ENCODE assay signal across 26 cellular contexts in the genomic region with DNA sequence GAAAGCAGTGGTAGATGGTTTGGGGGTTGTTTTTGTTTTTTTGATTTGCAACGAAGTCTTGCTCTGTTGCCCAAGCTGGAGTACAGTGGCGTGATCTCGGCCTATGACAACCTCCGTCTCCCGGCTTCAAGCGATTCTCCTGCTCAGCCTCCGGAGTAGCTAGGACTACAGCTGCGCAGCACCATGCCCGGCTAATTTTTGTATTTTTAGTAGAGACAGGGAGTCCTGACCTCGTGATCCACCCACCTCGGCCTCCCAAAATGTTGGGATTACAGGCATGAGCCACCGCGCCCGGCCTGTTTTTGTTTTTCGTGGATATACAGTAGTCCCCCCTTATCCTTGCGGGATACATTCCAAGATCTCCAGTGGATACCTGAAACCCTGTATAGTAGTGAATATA. TPM values are rescaled to one million over a fixed set of nuclear protein-coding genes. Genes with fewer than 3 reads are reported as not detected.
DNase-seq lines count a peak whose midpoint lies in the region; ATAC-seq and TF ChIP-seq lines count a peak whose summit lies in the region.
"Had no signal": no experiment of that assay in that cellular context is flagged by ENCODE, and none has a peak within 500 bp of the region (broad histone marks: within the 10 kb centered on the region; RNA-seq: fewer than 3 reads in every experiment).

No MANE protein-coding gene starts in this region.

- H3K9me3 Mint-ChIP-seq in activated CD8-positive, alpha-beta memory T cell treated with anti-CD3 and anti-CD28 coated beads, Interleukin-2, amount 10 ng/mL, durations not matched to agents 7 days and 5 days (ENCODE audit: low read depth): peaks cover 2% of the 10 kb centered on the region
- H3K9me3 Mint-ChIP-seq in chondrocyte (ENCODE audit: low read depth) (no peaks in the 10 kb centered on the region), progenitor cell of endocrine pancreas (ENCODE audit: low read depth) (no peaks in the 10 kb centered on the region)
- H3K9me3 Mint-ChIP-seq: GM23338, mesothelial cell of epicardium, naive B cell had no signal

- H3K4me3 ChIP-seq in adrenal gland: no peak overlapping the region
- H3K4me3 ChIP-seq: GM23338 had no signal

- H3K4me1 ChIP-seq in adrenal gland (replicated peaks in 1 of 2): peaks cover 9 to 87% of the 10 kb centered on the region in 2 donors

- no peaks in the 10 kb centered on the region for H3K36me3 ChIP-seq in adrenal gland (replicated peaks in 1 of 2)

- ATAC-seq in activated CD8-positive, alpha-beta memory T cell treated with anti-CD3 and anti-CD28 coated beads, Interleukin-2, amount 10 ng/mL, durations not matched to agents 7 days and 5 days: no peak
- ATAC-seq in HG02610 (IDR thresholded peaks at IDR 0.05; ENCODE audit: unreplicated experiment): no peak
- ATAC-seq: activated naive CD4-positive, alpha-beta T cell treated with anti-CD3 and anti-CD28 coated beads, Interleukin-2, amount 50 U/mL, for 72 hours; GM23338; left ventricle myocardium superior; PC-3 had no signal

- H3K27ac ChIP-seq in adrenal gland: no peak overlapping the region
- H3K27ac ChIP-seq: 22Rv1, WERI-Rb-1 had no signal

- H3K4me1 Mint-ChIP-seq in activated CD8-positive, alpha-beta memory T cell treated with anti-CD3 and anti-CD28 coated beads, Interleukin-2, amount 10 ng/mL, durations not matched to agents 7 days and 5 days: peaks cover 60% of the 10 kb centered on the region
- peaks cover 66% of the 10 kb centered on the region for H3K4me1 Mint-ChIP-seq in chondrocyte (ENCODE audit: low read depth)
- H3K4me1 Mint-ChIP-seq in progenitor cell of endocrine pancreas (ENCODE audit: low read depth): peaks cover 59% of the 10 kb centered on the region

- TF ChIP-seq CTCF in chondrocyte (IDR thresholded peaks at IDR 0.05): no peak
- no peak for TF ChIP-seq CTCF in progenitor cell of endocrine pancreas (IDR thresholded peaks at IDR 0.05; ENCODE audit: unreplicated experiment)
- no peak for TF ChIP-seq CTCF in adrenal gland (IDR thresholded peaks at IDR 0.05)

- TF ChIP-seq POLR2A in adrenal gland (IDR thresholded peaks at IDR 0.05): no peak

- WGBS in adrenal gland, 4 donors: 80 to 88% (median 84%) methylated on average over 16 of the region's 16 CpGs

- in situ Hi-C loops in G401 (cut with HindIII; ENCODE audit: low sequenced_read_pairs): no loop called here

- H3K27me3 Mint-ChIP-seq in activated CD8-positive, alpha-beta memory T cell treated with anti-CD3 and anti-CD28 coated beads, Interleukin-2, amount 10 ng/mL, durations not matched to agents 7 days and 5 days: no peaks in the 10 kb centered on the region
- H3K27me3 Mint-ChIP-seq in chondrocyte (ENCODE audit: low read depth) (no peaks in the 10 kb centered on the region), progenitor cell of endocrine pancreas (no peaks in the 10 kb centered on the region)
- H3K27me3 Mint-ChIP-seq: activated CD4-positive, alpha-beta T cell treated with anti-CD3 and anti-CD28 coated beads, Interleukin-2, amount 10 ng/mL, durations not matched to agents 24 days and 14 days; naive B cell had no signal

- intact Hi-C loops in adrenal gland (cut with DNase I): loop anchor here in 1 of 2 donors (10.0 kb wide), 1 partner anchor 144 kb away; a partner anchor contains a TSS

- H3K4me3 Mint-ChIP-seq in activated CD8-positive, alpha-beta memory T cell treated with anti-CD3 and anti-CD28 coated beads, Interleukin-2, amount 10 ng/mL, durations not matched to agents 7 days and 5 days: no peak overlapping the region
- H3K4me3 Mint-ChIP-seq in chondrocyte (ENCODE audit: unreplicated experiment): no peak overlapping the region
- H3K4me3 Mint-ChIP-seq in progenitor cell of endocrine pancreas (ENCODE audit: low read depth): no peak overlapping the region
- H3K4me3 Mint-ChIP-seq: activated CD4-positive, alpha-beta T cell treated with anti-CD3 and anti-CD28 coated beads, Interleukin-2, amount 10 ng/mL, durations not matched to agents 24 days and 14 days; GM23338; mesothelial cell of epicardium had no signal

- H3K36me3 Mint-ChIP-seq in activated CD8-positive, alpha-beta memory T cell treated with anti-CD3 and anti-CD28 coated beads, Interleukin-2, amount 10 ng/mL, durations not matched to agents 7 days and 5 days: peaks cover 40% of the 10 kb centered on the region
- no peaks in the 10 kb centered on the region for H3K36me3 Mint-ChIP-seq in chondrocyte (ENCODE audit: low read depth)
- peaks cover 13% of the 10 kb centered on the region for H3K36me3 Mint-ChIP-seq in progenitor cell of endocrine pancreas (ENCODE audit: insufficient read depth)

- no peaks in the 10 kb centered on the region for H3K9me3 ChIP-seq in adrenal gland (replicated peaks in 1 of 3)

- CTCF ChIA-PET in activated CD8-positive, alpha-beta memory T cell treated with anti-CD3 and anti-CD28 coated beads, Interleukin-2, amount 10 ng/mL, durations not matched to agents 7 days and 5 days (lab: Charles Lee): interaction anchor here (0.6 to 1.0 kb wide), 2 partner anchors 77 to 150 kb away, joined by 3 to 4 read pairs; no protein-coding TSS in a partner anchor

- H3K27me3 ChIP-seq in adrenal gland: no peaks in the 10 kb centered on the region

- H3K27ac Mint-ChIP-seq in activated CD8-positive, alpha-beta memory T cell treated with anti-CD3 and anti-CD28 coated beads, Interleukin-2, amount 10 ng/mL, durations not matched to agents 7 days and 5 days: no peak overlapping the region
- H3K27ac Mint-ChIP-seq in chondrocyte (ENCODE audit: unreplicated experiment) (peak overlapping the region; percentile 27), progenitor cell of endocrine pancreas (peak overlapping the region; percentile 69)
- H3K27ac Mint-ChIP-seq: GM23338 had no signal

- DNase-seq in activated CD8-positive, alpha-beta memory T cell treated with anti-CD3 and anti-CD28 coated beads, Interleukin-2, amount 50 U/mL, for 48 hours: peak; percentile 38
- DNase-seq in activated CD8-positive, alpha-beta memory T cell treated with anti-CD3 and anti-CD28 coated beads, Interleukin-2, amount 10 ng/mL, durations not matched to agents 7 days and 5 days: no peak
- DNase-seq in G401 (ENCODE audit: low spot score) (peak; percentile 40), chondrocyte (ENCODE audit: low spot score) (no peak), progenitor cell of endocrine pancreas (ENCODE audit: low spot score, unreplicated experiment) (no peak), T1000 (lab: John Stamatoyannopoulos, UW) (no peak), adrenal gland (no peak)
- DNase-seq: activated CD4-positive, alpha-beta T cell treated with anti-CD3 and anti-CD28 coated beads, Interleukin-2, amount 10 ng/mL, durations not matched to agents 24 days and 14 days; activated T-cell treated with anti-CD3 and anti-CD28 coated beads, Interleukin-2, amount 50 U/mL, for 72 hours; cerebellar nuclear complex; DMS153; left ventricle myocardium superior; naive B cell; NCI-H1092; NCI-H187; NCI-H2171; NCI-H524 treated with DMSO at 0.1 percent for 48 hours; PC-3; stimulated activated CD4-positive, alpha-beta T cell treated with anti-CD3 and anti-CD28 coated beads, Interleukin-2, amount 100 ng/mL, for 24 hours; T-helper 9 cell; WERI-Rb-1 had no signal

RNA-seq across cellular contexts. Expression of a gene that starts 6.6 kb away (rescaled TPM):
- 10 to 100 TPM; 61.1 to 61.9 TPM for total RNA-seq in activated CD8-positive, alpha-beta memory T cell treated with anti-CD3 and anti-CD28 coated beads, Interleukin-2, amount 10 ng/mL, durations not matched to agents 7 days and 5 days
- total RNA-seq in G401 (2014; rRNA removed; shearing (Covaris generic)): 14.2 and 73.2 TPM in 2 replicates
- total RNA-seq in chondrocyte (53.1 to 58.1 TPM (median 57.8 TPM) in 3 replicates), progenitor cell of endocrine pancreas (134 and 143 TPM in 2 replicates), adrenal gland (100 to 1,000 TPM in 1 of 8 donors, 10 to 100 TPM in 7; 49.5 to 161 (median 68.7) TPM)
- 10 to 100 TPM in 2 of 3 donors, 1 to 10 TPM in 1; 7.0 to 28.4 (median 19.7) TPM for polyA plus RNA-seq in adrenal gland

Comparison
In these comparisons a context has a peak if more than half of its experiments do, and no peak if none do; other contexts are left out.
1. DNase-seq: peak in activated CD8-positive, alpha-beta memory T cell treated with anti-CD3 and anti-CD28 coated beads, Interleukin-2, amount 50 U/mL, for 48 hours (single experiment) and G401 (single experiment); none in activated CD8-positive, alpha-beta memory T cell treated with anti-CD3 and anti-CD28 coated beads, Interleukin-2, amount 10 ng/mL, durations not matched to agents 7 days and 5 days (single experiment), chondrocyte (single experiment), progenitor cell of endocrine pancreas (single experiment), T1000 (single experiment) and adrenal gland (0 of 7).